Comparison of ENCODE assay signal across 1 cellular context in genomic region chr1:244862699-244863490, GRCh38.
A peak's percentile ranks its signal among the peaks of the same experiment; 100 is the strongest.
TF ChIP-seq lines count a peak whose summit lies in the region.

No MANE protein-coding gene starts in this region.

TF ChIP-seq in HepG2, 621 proteins besides CTCF, POLR2A, EP300 and RAD21 (continued from another document and continues in another):
- TF ChIP-seq AHDC1 (CRISPR knock-in tag; IDR thresholded peaks at IDR 0.05; ENCODE audit: borderline replicate concordance), result no peak
- TF ChIP-seq ZNF780A (CRISPR knock-in tag; IDR thresholded peaks at IDR 0.05), result no peak
- TF ChIP-seq EHMT2 (IDR thresholded peaks at IDR 0.05; ENCODE audit: borderline replicate concordance, low read depth, low read length), result no peak
- peak; percentile 27; the same call in 1 of the 2 replicates for TF ChIP-seq ZFX (CRISPR knock-in tag; IDR thresholded peaks at IDR 0.05; ENCODE audit: low read depth)
- no peak for TF ChIP-seq SYNCRIP (IDR thresholded peaks at IDR 0.05; ENCODE audit: insufficient read depth, low read depth, low read length)
- no peak for TF ChIP-seq ZMAT5 (CRISPR knock-in tag; IDR thresholded peaks at IDR 0.05; ENCODE audit: borderline replicate concordance, low read depth)
- no peak for TF ChIP-seq ZNF17 (CRISPR knock-in tag; IDR thresholded peaks at IDR 0.05)
- TF ChIP-seq ZIK1 (CRISPR knock-in tag; IDR thresholded peaks at IDR 0.05; ENCODE audit: borderline replicate concordance, low read depth), result peak; percentile 85; the same call in 1 of the 2 replicates
- no peak; the same call in 1 of the 2 replicates for TF ChIP-seq ZNF607 (CRISPR knock-in tag; IDR thresholded peaks at IDR 0.05; ENCODE audit: borderline replicate concordance)
- TF ChIP-seq ZNF451 (CRISPR knock-in tag; IDR thresholded peaks at IDR 0.05), result no peak; the same call in 1 of the 2 replicates
- peak; percentile 62; the same call in 1 of the 2 replicates for TF ChIP-seq JUND (CRISPR knock-in tag; IDR thresholded peaks at IDR 0.05)
- peak; percentile 30; the same call in 1 of the 2 replicates for TF ChIP-seq HNF4G (IDR thresholded peaks at IDR 0.05; ENCODE audit: borderline replicate concordance, low read depth, low read length)
- TF ChIP-seq HNF4G (CRISPR knock-in tag; IDR thresholded peaks at IDR 0.05; ENCODE audit: borderline replicate concordance, low read depth), result no peak
- TF ChIP-seq ZNF430 (CRISPR knock-in tag; IDR thresholded peaks at IDR 0.05), result no peak
- peak; percentile 34; the same call in 1 of the 2 replicates for TF ChIP-seq IRF2 (CRISPR knock-in tag; IDR thresholded peaks at IDR 0.05)
- TF ChIP-seq PHF8 (CRISPR knock-in tag; IDR thresholded peaks at IDR 0.05), result peak; percentile 44; the same call in 1 of the 2 replicates
- no peak for TF ChIP-seq ZNF335 (CRISPR knock-in tag; IDR thresholded peaks at IDR 0.05)
- no peak for TF ChIP-seq ZNF577 (CRISPR knock-in tag; IDR thresholded peaks at IDR 0.05; ENCODE audit: borderline replicate concordance, low read depth)
- peak; percentile 98 for TF ChIP-seq ZNF639 (CRISPR knock-in tag; conservative IDR thresholded peaks at IDR 0.05)
- TF ChIP-seq MXD1 (CRISPR knock-in tag; IDR thresholded peaks at IDR 0.05), result peak; percentile 89; the same call in 1 of the 2 replicates
- peak; percentile 41; the same call in 1 of the 2 replicates for TF ChIP-seq TCF7 (IDR thresholded peaks at IDR 0.05; ENCODE audit: low read depth)
- no peak for TF ChIP-seq MIER3 (CRISPR knock-in tag; IDR thresholded peaks at IDR 0.05; ENCODE audit: borderline replicate concordance)
- no peak for TF ChIP-seq FUBP1 (CRISPR knock-in tag; IDR thresholded peaks at IDR 0.05; ENCODE audit: borderline replicate concordance)
- TF ChIP-seq MEF2D (CRISPR knock-in tag; IDR thresholded peaks at IDR 0.05), result no peak
- TF ChIP-seq ZNF878 (CRISPR knock-in tag; IDR thresholded peaks at IDR 0.05), result 0 out of 2 replicates have a peak, but pooled peaks have one; percentile 46
- peak; percentile 95; the same call in 1 of the 2 replicates for TF ChIP-seq ZNF558 (CRISPR knock-in tag; IDR thresholded peaks at IDR 0.05; ENCODE audit: borderline replicate concordance)
- peak; percentile 55; the same call in 1 of the 2 replicates for TF ChIP-seq ATF6 (CRISPR knock-in tag; conservative IDR thresholded peaks at IDR 0.05)
- TF ChIP-seq GLI4 (CRISPR knock-in tag; IDR thresholded peaks at IDR 0.05; ENCODE audit: borderline replicate concordance), result no peak
- TF ChIP-seq KLF12 (CRISPR knock-in tag; IDR thresholded peaks at IDR 0.05; ENCODE audit: borderline replicate concordance), result peak; percentile 78; the same call in 1 of the 2 replicates
- TF ChIP-seq ZNF749 (CRISPR knock-in tag; IDR thresholded peaks at IDR 0.05; ENCODE audit: borderline replicate concordance), result no peak
- TF ChIP-seq ZNF768 (CRISPR knock-in tag; IDR thresholded peaks at IDR 0.05), result no peak
- TF ChIP-seq CHCHD3 (CRISPR knock-in tag; IDR thresholded peaks at IDR 0.05), result no peak
- TF ChIP-seq FOSL1 (CRISPR knock-in tag; IDR thresholded peaks at IDR 0.05; ENCODE audit: borderline replicate concordance), result no peak
- no peak for TF ChIP-seq ARID3A (IDR thresholded peaks at IDR 0.05; ENCODE audit: low read depth, low read length)
- TF ChIP-seq CEBPG (CRISPR knock-in tag; IDR thresholded peaks at IDR 0.05), result peak; percentile 88
- TF ChIP-seq ZBTB25 (CRISPR knock-in tag; IDR thresholded peaks at IDR 0.05), result peak; percentile 99
- no peak for TF ChIP-seq PAWR (CRISPR knock-in tag; IDR thresholded peaks at IDR 0.05; ENCODE audit: borderline replicate concordance)
- peak; percentile 73 for TF ChIP-seq SPEN (CRISPR knock-in tag; IDR thresholded peaks at IDR 0.05; ENCODE audit: low read depth)
- TF ChIP-seq GZF1 (CRISPR knock-in tag; IDR thresholded peaks at IDR 0.05), result no peak
- no peak for TF ChIP-seq SMYD3 (CRISPR knock-in tag; IDR thresholded peaks at IDR 0.05)
- no peak for TF ChIP-seq ZNF160 (CRISPR knock-in tag; IDR thresholded peaks at IDR 0.05)
- TF ChIP-seq HOXA5 (CRISPR knock-in tag; IDR thresholded peaks at IDR 0.05), result peak; percentile 16; the same call in 1 of the 2 replicates
- TF ChIP-seq ZNF7 (CRISPR knock-in tag; IDR thresholded peaks at IDR 0.05), result no peak
- TF ChIP-seq ZNF281 (CRISPR knock-in tag; IDR thresholded peaks at IDR 0.05; ENCODE audit: borderline replicate concordance), result peak; percentile 95
- peak; percentile 39; the same call in 1 of the 2 replicates for TF ChIP-seq PBX3 (CRISPR knock-in tag; IDR thresholded peaks at IDR 0.05; ENCODE audit: borderline replicate concordance)
- no peak for TF ChIP-seq NR3C1 (CRISPR knock-in tag; IDR thresholded peaks at IDR 0.05)
- no peak for TF ChIP-seq WIZ (CRISPR knock-in tag; IDR thresholded peaks at IDR 0.05)
